In genomic region chr14:104784218-104784568, GRCh38 we compare ENCODE assay signal across 21 cellular contexts. TPM values are rescaled to one million over a fixed set of nuclear protein-coding genes. Genes with fewer than 3 reads are reported as not detected.
A peak's percentile ranks its signal among the peaks of the same experiment; 100 is the strongest.
DNase-seq lines count a peak whose midpoint lies in the region; ATAC-seq and TF ChIP-seq lines count a peak whose summit lies in the region.
"Had no signal": no experiment of that assay in that cellular context is flagged by ENCODE, and none has a peak within 500 bp of the region (broad histone marks: within the 10 kb centered on the region; RNA-seq: fewer than 3 reads in every experiment).

No MANE protein-coding gene starts in this region.

- no peak overlapping the region for H3K4me3 Mint-ChIP-seq in stimulated activated effector memory CD8-positive, alpha-beta T cell treated with anti-CD3 and anti-CD28 coated beads, Interleukin-12 subunit alpha, Interleukin-12 subunit beta, amount 100 ng/mL, for 72 hours
- H3K4me3 Mint-ChIP-seq in CD4-positive, alpha-beta T cell, result no peak overlapping the region
- H3K4me3 Mint-ChIP-seq: IgD-negative memory B cell had no signal

- peaks cover 34% of the 10 kb centered on the region; the same call in 1 of the 2 replicates for H3K79me2 ChIP-seq in HCT116 (ENCODE audit: insufficient read depth, low read length)
- H3K79me2 ChIP-seq in SK-N-SH (ENCODE audit: insufficient read depth), result peaks cover 46% of the 10 kb centered on the region

- H3K27ac ChIP-seq in BLaER1 treated with 17β-estradiol and CSF1 and Interleukin-3, amounts not matched to agents 10 nM and 100 nM, result peak overlapping the region in 6 of 11 experiments; percentile 10 to 63 (median 24); a peak in 6 of 22 replicates
- H3K27ac ChIP-seq in HCT116 (ENCODE audit: low read depth, low read length) (no peak overlapping the region), esophagus muscularis mucosa (replicated peaks in 1 of 4) (peak overlapping the region in 3 of 4 donors; percentile 6 to 52 (median 37)), SK-N-SH (ENCODE audit: low read depth in 2 of 2, low read length in 1 of 2) (no peak overlapping the region), dorsolateral prefrontal cortex (peak overlapping the region in 15 of 59 donors; percentile 2 to 77 (median 53))
- H3K27ac ChIP-seq in CD4-positive, alpha-beta T cell (ENCODE audit: low read depth, low read length), result no peak overlapping the region
- H3K27ac ChIP-seq: C4-2B, GM23248, Peyer's patch, SJSA1 had no signal

- peaks cover 38 to 70% (median 62%) of the 10 kb centered on the region in 10 experiments for H3K4me1 ChIP-seq in BLaER1 treated with 17β-estradiol and CSF1 and Interleukin-3, amounts not matched to agents 10 nM and 100 nM
- H3K4me1 ChIP-seq in HCT116 (ENCODE audit: control insufficient read depth in 1 of 2, insufficient read depth in 2 of 2, low read length in 2 of 2) (no peaks in the 10 kb centered on the region), esophagus muscularis mucosa (peaks cover 12 to 91% (median 80%) of the 10 kb centered on the region in 4 donors), SK-N-SH (ENCODE audit: control insufficient read depth in 1 of 2, insufficient read depth in 2 of 2, low read depth in 1 of 2, low read length in 1 of 2) (no peaks in the 10 kb centered on the region; a peak in 1 of 4 replicates)
- H3K4me1 ChIP-seq: SJSA1 had no signal

- peak overlapping the region in 10 of 11 experiments; percentile 17 to 51 (median 39); a peak in 14 of 22 replicates for H3K9ac ChIP-seq in BLaER1 treated with 17β-estradiol and CSF1 and Interleukin-3, amounts not matched to agents 10 nM and 100 nM
- H3K9ac ChIP-seq in HCT116 (ENCODE audit: low read length) (no peak overlapping the region), SK-N-SH (no peak overlapping the region)
- H3K9ac ChIP-seq: GM23248 had no signal

- WGBS in esophagus muscularis mucosa, result 100% methylated on average over 1 of the region's 9 CpGs
- WGBS in SK-N-SH (ENCODE audit: low lambda C conversion rate), result 80% methylated on average over 1 of the region's 9 CpGs

- BruUV-seq in HCT116 (replicated peaks; lab: Mats Ljungman, UMichigan), result no TSS peak

- H3K9me3 Mint-ChIP-seq in stimulated activated effector memory CD8-positive, alpha-beta T cell treated with anti-CD3 and anti-CD28 coated beads, Interleukin-12 subunit alpha, Interleukin-12 subunit beta, amount 100 ng/mL, for 72 hours, result no peaks in the 10 kb centered on the region
- H3K9me3 Mint-ChIP-seq in CD4-positive, alpha-beta T cell, result no peaks in the 10 kb centered on the region
- H3K9me3 Mint-ChIP-seq: IgD-negative memory B cell had no signal

- peaks cover 58 to 100% (median 96%) of the 10 kb centered on the region in 11 experiments for H4K20me1 ChIP-seq in BLaER1 treated with 17β-estradiol and CSF1 and Interleukin-3, amounts not matched to agents 10 nM and 100 nM
- no peaks in the 10 kb centered on the region for H4K20me1 ChIP-seq in HCT116 (ENCODE audit: insufficient read depth)
- peaks cover 57% of the 10 kb centered on the region for H4K20me1 ChIP-seq in SK-N-SH (ENCODE audit: insufficient read depth)

- POLR2A ChIA-PET in HCT116 (lab: Charles Lee) (no interaction called here), SK-N-SH (lab: Yijun Ruan, JAX) (no interaction called here)
- POLR2A ChIA-PET in CD4-positive, alpha-beta T cell (lab: Charles Lee), result no interaction called here

- H3K27me3 ChIP-seq in BLaER1 treated with 17β-estradiol and CSF1 and Interleukin-3, amounts not matched to agents 10 nM and 100 nM, result no peaks in the 10 kb centered on the region
- no peaks in the 10 kb centered on the region for H3K27me3 ChIP-seq in HCT116 (ENCODE audit: insufficient read depth, low read length)
- no peaks in the 10 kb centered on the region for H3K27me3 ChIP-seq in esophagus muscularis mucosa
- no peaks in the 10 kb centered on the region for H3K27me3 ChIP-seq in SK-N-SH (ENCODE audit: insufficient read depth)
- H3K27me3 ChIP-seq in dorsolateral prefrontal cortex, result no peaks in the 10 kb centered on the region
- H3K27me3 ChIP-seq in CD4-positive, alpha-beta T cell (ENCODE audit: control insufficient read depth, insufficient read depth, low read length), result no peaks in the 10 kb centered on the region
- H3K27me3 ChIP-seq: MG63, Peyer's patch, SJSA1 had no signal

- ATAC-seq in HCT116, result 0 out of 2 replicates have a peak, but pooled peaks have one; percentile 6
- ATAC-seq in stimulated activated effector memory CD8-positive, alpha-beta T cell treated with anti-CD3 and anti-CD28 coated beads, Interleukin-12 subunit alpha, Interleukin-12 subunit beta, amount 100 ng/mL, for 72 hours, result no peak
- no peak for ATAC-seq in CD4-positive, alpha-beta T cell (ENCODE audit: poor library complexity)

- RAD21 ChIA-PET in HCT116 (lab: Charles Lee; ENCODE audit: low non-redundant PET in 1 of 2, low total read pairs in 2 of 2, uncharacterized antibody in 2 of 2, unreplicated experiment in 2 of 2), result no interaction called here

- no peak overlapping the region for H2AFZ ChIP-seq in HCT116 (ENCODE audit: low read depth, low read length, poor library complexity, severe bottlenecking)
- H2AFZ ChIP-seq in SK-N-SH (ENCODE audit: low read depth), result no peak overlapping the region
- H2AFZ ChIP-seq: GM23248 had no signal

- CTCF ChIA-PET in HCT116 (lab: Charles Lee), result no interaction called here
- CTCF ChIA-PET in SK-N-SH (lab: Yijun Ruan, JAX), result interaction anchor here (1.1 to 2.1 kb wide), 3 partner anchors 10 to 15 kb away, joined by 3 to 13 read pairs (median 6); no protein-coding TSS in a partner anchor
- CTCF ChIA-PET in CD4-positive, alpha-beta T cell (lab: Charles Lee), result no interaction called here

- peak overlapping the region; percentile 67 for H3K27ac Mint-ChIP-seq in stimulated activated effector memory CD8-positive, alpha-beta T cell treated with anti-CD3 and anti-CD28 coated beads, Interleukin-12 subunit alpha, Interleukin-12 subunit beta, amount 100 ng/mL, for 72 hours
- no peak overlapping the region for H3K27ac Mint-ChIP-seq in CD4-positive, alpha-beta T cell
- H3K27ac Mint-ChIP-seq: IgD-negative memory B cell had no signal

- no peaks in the 10 kb centered on the region for H3F3A ChIP-seq in SK-N-SH (replicated peaks; ENCODE audit: insufficient read depth)

- H3K36me3 Mint-ChIP-seq in stimulated activated effector memory CD8-positive, alpha-beta T cell treated with anti-CD3 and anti-CD28 coated beads, Interleukin-12 subunit alpha, Interleukin-12 subunit beta, amount 100 ng/mL, for 72 hours, result peaks cover 15% of the 10 kb centered on the region
- no peaks in the 10 kb centered on the region for H3K36me3 Mint-ChIP-seq in CD4-positive, alpha-beta T cell (ENCODE audit: low read depth)
- H3K36me3 Mint-ChIP-seq: IgD-negative memory B cell had no signal

- H3K4me2 ChIP-seq in BLaER1 treated with 17β-estradiol and CSF1 and Interleukin-3, amounts not matched to agents 10 nM and 100 nM, result peak overlapping the region in 8 of 11 experiments; percentile 18 to 89 (median 42); a peak in 17 of 22 replicates
- H3K4me2 ChIP-seq in HCT116 (ENCODE audit: low read length) (no peak overlapping the region), SK-N-SH (no peak overlapping the region)

- TF ChIP-seq CTCF in HCT116 (IDR thresholded peaks at IDR 0.05 in 2 of 3, conservative IDR thresholded peaks at IDR 0.05 in 1 of 3; ENCODE audit: borderline replicate concordance in 1 of 3, insufficient read depth in 1 of 3, low read depth in 2 of 3, low read length in 2 of 3) (no peak), esophagus muscularis mucosa (IDR thresholded peaks at IDR 0.05) (no peak), SK-N-SH (IDR thresholded peaks at IDR 0.05) (no peak), dorsolateral prefrontal cortex (IDR thresholded peaks at IDR 0.05 in 54 of 56, conservative IDR thresholded peaks at IDR 0.05 in 2 of 56; ENCODE audit: low read depth in 1 of 56, partially characterized antibody in 56 of 56) (no peak)
- no peak for TF ChIP-seq CTCF in CD4-positive, alpha-beta T cell (IDR thresholded peaks at IDR 0.05)

- no peak for TF ChIP-seq RAD21 in HCT116 (IDR thresholded peaks at IDR 0.05; ENCODE audit: low read depth)
- no peak for TF ChIP-seq RAD21 in SK-N-SH (IDR thresholded peaks at IDR 0.05; ENCODE audit: low read length)

- H3K36me3 ChIP-seq in BLaER1 treated with 17β-estradiol and CSF1 and Interleukin-3, amounts not matched to agents 10 nM and 100 nM, result peaks cover 43 to 90% (median 65%) of the 10 kb centered on the region in 11 experiments
- peaks cover under 1 to 3% of the 10 kb centered on the region in 2 experiments; a peak in 2 of 4 replicates for H3K36me3 ChIP-seq in HCT116 (ENCODE audit: control insufficient read depth in 1 of 2, insufficient read depth in 2 of 2, low read length in 2 of 2)
- peaks cover 0 to 80% (median 58%) of the 10 kb centered on the region in 4 donors for H3K36me3 ChIP-seq in esophagus muscularis mucosa
- peaks cover 0 to 38% of the 10 kb centered on the region in 2 experiments for H3K36me3 ChIP-seq in SK-N-SH (replicated peaks in 1 of 2; ENCODE audit: control insufficient read depth in 1 of 2, insufficient read depth in 2 of 2, low read length in 1 of 2)
- H3K36me3 ChIP-seq: MG63 had no signal

- no peak for DNase-seq in HCT116 (ENCODE audit: low read depth, low spot score)
- DNase-seq in esophagus muscularis mucosa (ENCODE audit: extremely low spot score), result no peak
- no peak for DNase-seq in stimulated activated effector memory CD8-positive, alpha-beta T cell treated with anti-CD3 and anti-CD28 coated beads, Interleukin-12 subunit alpha, Interleukin-12 subunit beta, amount 100 ng/mL, for 72 hours (ENCODE audit: low spot score in 2 of 2)
- no peak for DNase-seq in SK-N-SH
- DNase-seq in dorsolateral prefrontal cortex, result no peak
- no peak for DNase-seq in CD4-positive, alpha-beta T cell
- DNase-seq: DMS53; GDM1; GM23248; HCEC 1CT; Kasumi-1; MG63; NCI-H1436; NCI-H187 treated with DMSO at 0.1 percent for 48 hours; NCI-H774; NK-92 treated with Interleukin-12 subunit alpha and Interleukin-12 subunit beta, amount 100 ng/mL, for 24 hours; Peyer's patch had no signal

- no peaks in the 10 kb centered on the region for H3K27me3 Mint-ChIP-seq in CD4-positive, alpha-beta T cell
- H3K27me3 Mint-ChIP-seq: IgD-negative memory B cell had no signal

- intact Hi-C loops in HCT116 (cut with micrococcal nuclease) (no loop called here), esophagus muscularis mucosa (cut with DNase I) (no loop called here), dorsolateral prefrontal cortex (cut with DNase I) (no loop called here)
- intact Hi-C loops in CD4-positive, alpha-beta T cell (cut with DNase I, micrococcal nuclease), result no loop called here

- no peaks in the 10 kb centered on the region for H3K9me3 ChIP-seq in BLaER1 treated with 17β-estradiol and CSF1 and Interleukin-3, amounts not matched to agents 10 nM and 100 nM (replicated peaks in 1 of 11)
- H3K9me3 ChIP-seq in HCT116 (ENCODE audit: control insufficient read depth in 1 of 2, insufficient read depth in 1 of 2, low read depth in 1 of 2, low read length in 2 of 2), result no peaks in the 10 kb centered on the region
- H3K9me3 ChIP-seq in esophagus muscularis mucosa, result no peaks in the 10 kb centered on the region
- H3K9me3 ChIP-seq in SK-N-SH, result no peaks in the 10 kb centered on the region
- no peaks in the 10 kb centered on the region for H3K9me3 ChIP-seq in CD4-positive, alpha-beta T cell (ENCODE audit: control insufficient read depth, low read length)
- H3K9me3 ChIP-seq: MG63, Peyer's patch, SJSA1 had no signal

- TF ChIP-seq EP300 in esophagus muscularis mucosa (IDR thresholded peaks at IDR 0.05) (no peak), SK-N-SH (IDR thresholded peaks at IDR 0.05; ENCODE audit: borderline replicate concordance in 1 of 2, low read depth in 1 of 2, low read length in 1 of 2) (no peak)

- H3K9me2 ChIP-seq in HCT116 (ENCODE audit: insufficient read depth), result no peaks in the 10 kb centered on the region
- H3K9me2 ChIP-seq in SK-N-SH, result no peaks in the 10 kb centered on the region

- H3K4me3 ChIP-seq in BLaER1 treated with 17β-estradiol and CSF1 and Interleukin-3, amounts not matched to agents 10 nM and 100 nM, result no peak overlapping the region
- H3K4me3 ChIP-seq in HCT116 (replicated peaks in 1 of 2; ENCODE audit: low read depth in 1 of 2, low read length in 2 of 2), result no peak overlapping the region
- no peak overlapping the region for H3K4me3 ChIP-seq in esophagus muscularis mucosa
- no peak overlapping the region for H3K4me3 ChIP-seq in SK-N-SH (ENCODE audit: low read depth in 2 of 2, low read length in 1 of 2)
- no peak overlapping the region for H3K4me3 ChIP-seq in dorsolateral prefrontal cortex
- H3K4me3 ChIP-seq: GM23248, MG63, Peyer's patch, SJSA1 had no signal

- peaks cover 21% of the 10 kb centered on the region for H3K4me1 Mint-ChIP-seq in stimulated activated effector memory CD8-positive, alpha-beta T cell treated with anti-CD3 and anti-CD28 coated beads, Interleukin-12 subunit alpha, Interleukin-12 subunit beta, amount 100 ng/mL, for 72 hours
- peaks cover 6% of the 10 kb centered on the region for H3K4me1 Mint-ChIP-seq in CD4-positive, alpha-beta T cell (ENCODE audit: low read depth)

- TF ChIP-seq POLR2A in HCT116 (IDR thresholded peaks at IDR 0.05; ENCODE audit: borderline replicate concordance, extremely low read depth, insufficient read depth, insufficient read length) (no peak), esophagus muscularis mucosa (IDR thresholded peaks at IDR 0.05; ENCODE audit: low read depth) (no peak)

RNA-seq across cellular contexts. Expression of gene AKT1, which starts 11.4 kb away (rescaled TPM):
- 152 TPM for total RNA-seq in HCT116 (2021; ENCODE audit: unreplicated experiment)
- polyA plus RNA-seq in HCT116 (2012), result 139 and 160 TPM in 2 replicates
- 100 to 1,000 TPM; 162 to 267 (median 187) TPM for total RNA-seq in esophagus muscularis mucosa
- polyA plus RNA-seq in SK-N-SH (2012; rRNA removed), result 185 and 198 TPM in 2 replicates
- polyA plus RNA-seq in SK-N-SH (2012; cell fraction: cytosol; rRNA removed), result 99.2 and 137 TPM in 2 replicates
- 365 and 420 TPM in 2 replicates for polyA plus RNA-seq in SK-N-SH (2012; cell fraction: nucleus; rRNA removed)
- total RNA-seq in dorsolateral prefrontal cortex, result 100 to 1,000 TPM in 5 of 120 experiments, 10 to 100 TPM in 115; 63.1 to 111 (median 79.7) TPM
- total RNA-seq in CD4-positive, alpha-beta T cell, result 10 to 100 TPM; 58.8 to 66.5 TPM

RNA-seq across cellular contexts. Expression of gene ZBTB42, which starts 16.7 kb away (rescaled TPM):
- total RNA-seq in HCT116 (2021; ENCODE audit: unreplicated experiment), result 4.4 TPM
- polyA plus RNA-seq in HCT116 (2012), result 3.9 and 4.1 TPM in 2 replicates
- total RNA-seq in esophagus muscularis mucosa, result 1 to 10 TPM; 2.5 to 6.4 (median 4.9) TPM
- polyA plus RNA-seq in SK-N-SH (2012; rRNA removed), result 2.9 and 3.1 TPM in 2 replicates
- polyA plus RNA-seq in SK-N-SH (2012; cell fraction: cytosol; rRNA removed), result 1.4 and 2.2 TPM in 2 replicates
- 1.7 TPM in 2 replicates for polyA plus RNA-seq in SK-N-SH (2012; cell fraction: nucleus; rRNA removed)
- total RNA-seq in dorsolateral prefrontal cortex, result 1 to 10 TPM in 49 of 120 experiments, under 1 TPM in 71; 0.32 to 3.2 (median 0.91) TPM
- 1 to 10 TPM; 2.9 to 3.0 TPM for total RNA-seq in CD4-positive, alpha-beta T cell

RNA-seq across cellular contexts. Expression of gene SIVA1, which starts 31.2 kb away (rescaled TPM):
- total RNA-seq in HCT116 (2021; ENCODE audit: unreplicated experiment) (141 TPM), esophagus muscularis mucosa (100 to 1,000 TPM; 207 to 324 (median 290) TPM), dorsolateral prefrontal cortex (10 to 100 TPM; 23.3 to 52.5 (median 36.1) TPM)
- 142 and 171 TPM in 2 replicates for polyA plus RNA-seq in HCT116 (2012)
- polyA plus RNA-seq in SK-N-SH (2012; rRNA removed), result 122 and 137 TPM in 2 replicates
- 57.2 and 97.8 TPM in 2 replicates for polyA plus RNA-seq in SK-N-SH (2012; cell fraction: cytosol; rRNA removed)
- polyA plus RNA-seq in SK-N-SH (2012; cell fraction: nucleus; rRNA removed), result 109 and 142 TPM in 2 replicates
- total RNA-seq in CD4-positive, alpha-beta T cell, result 100 to 1,000 TPM; 111 to 124 TPM

Comparison
In these comparisons a context has a peak if more than half of its experiments do, and no peak if none do; other contexts are left out.
1. H3K27ac ChIP-seq: peak in BLaER1 treated with 17β-estradiol and CSF1 and Interleukin-3, amounts not matched to agents 10 nM and 100 nM (6 of 11) and esophagus muscularis mucosa (3 of 4); none in HCT116 (single experiment), SK-N-SH (0 of 2) and CD4-positive, alpha-beta T cell (single experiment).
2. H3K4me2 ChIP-seq: peak in BLaER1 treated with 17β-estradiol and CSF1 and Interleukin-3, amounts not matched to agents 10 nM and 100 nM (8 of 11); none in HCT116 (single experiment) and SK-N-SH (single experiment).
3. H3K9ac ChIP-seq: peak in BLaER1 treated with 17β-estradiol and CSF1 and Interleukin-3, amounts not matched to agents 10 nM and 100 nM (10 of 11); none in HCT116 (single experiment) and SK-N-SH (single experiment).